Comparison of ENCODE assay signal across 8 cellular contexts in the genomic region with DNA sequence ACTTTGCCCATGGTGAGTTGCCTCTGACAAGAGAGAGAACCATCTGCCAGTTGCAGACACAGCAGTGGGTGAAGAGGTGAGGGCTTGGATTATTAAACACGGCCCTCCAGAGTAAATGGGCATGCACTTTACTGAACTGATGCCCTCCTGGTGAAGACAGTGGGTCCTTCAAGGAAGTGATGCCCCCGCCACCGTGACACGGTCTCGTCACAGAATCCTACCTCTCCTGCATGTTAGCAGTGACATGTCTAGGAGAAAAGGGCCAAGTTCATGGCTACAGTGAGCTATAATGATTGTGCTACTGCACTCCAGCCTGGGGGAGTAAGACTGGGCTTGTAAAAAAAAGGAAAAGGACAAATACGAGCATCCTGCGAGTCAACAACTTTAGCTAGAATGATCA. TPM values are rescaled to one million over a fixed set of nuclear protein-coding genes. Genes with fewer than 3 reads are reported as not detected.
DNase-seq lines count a peak whose midpoint lies in the region; ATAC-seq and TF ChIP-seq lines count a peak whose summit lies in the region.

No MANE protein-coding gene starts in this region.

- peak overlapping the region; percentile 14; the same call in 1 of the 2 replicates for H3K4me3 ChIP-seq in GM12865 (ENCODE audit: low read depth, low read length)
- H3K4me3 ChIP-seq in fibroblast of mammary gland (ENCODE audit: control insufficient read depth, low read depth, low read length) = peak overlapping the region; percentile 82

- no peak for DNase-seq in GM12865 (ENCODE audit: low read depth)
- no peak for DNase-seq in WTC11 (ENCODE audit: low spot score)
- DNase-seq in fibroblast of mammary gland (ENCODE audit: low read depth) = no peak
- DNase-seq in sciatic nerve (ENCODE audit: low spot score) = peak; percentile 30
- no peak for DNase-seq in H4 (ENCODE audit: low spot score)
- no peak for DNase-seq in middle frontal gyrus (ENCODE audit: extremely low spot score, low spot score)
- no peak for DNase-seq in activated CD4-positive, alpha-beta T cell treated with anti-CD3 and anti-CD28 coated beads for 48 hours
- DNase-seq in amniotic stem cell (lab: John Stamatoyannopoulos, UW) = no peak

- peaks cover 3% of the 10 kb centered on the region; the same call in 1 of the 2 replicates for H3K9me3 Mint-ChIP-seq in WTC11

- ATAC-seq in WTC11 (no peak), sciatic nerve (no peak)

- H3K36me3 Mint-ChIP-seq in WTC11 = peaks cover 38% of the 10 kb centered on the region

- intact Hi-C loops in sciatic nerve (cut with DNase I) = no loop called here

- CTCF ChIA-PET in WTC11 (lab: Charles Lee) = interaction anchor here (1.6 kb wide), 1 partner anchor 44 kb away, joined by 11 read pairs; no protein-coding TSS in a partner anchor

- peaks cover 20% of the 10 kb centered on the region for H3K27me3 Mint-ChIP-seq in WTC11 (ENCODE audit: low read depth)

- H3K4me1 Mint-ChIP-seq in WTC11 = peaks cover 54% of the 10 kb centered on the region

- peak overlapping the region; percentile 58 for H3K27ac Mint-ChIP-seq in WTC11

- peak overlapping the region; percentile 78 for H3K4me3 Mint-ChIP-seq in WTC11

- no peak for TF ChIP-seq CTCF in GM12865 (IDR thresholded peaks at IDR 0.05; ENCODE audit: insufficient read depth, low read depth, low read length, missing control alignments)
- no peak for TF ChIP-seq CTCF in WTC11 (IDR thresholded peaks at IDR 0.05)
- no peak for TF ChIP-seq CTCF in fibroblast of mammary gland (conservative IDR thresholded peaks at IDR 0.05; ENCODE audit: control insufficient read depth, insufficient read depth, low read depth, low read length)

- POLR2A ChIA-PET in WTC11 (lab: Charles Lee) = no interaction called here

TF ChIP-seq in WTC11, 78 proteins besides CTCF, POLR2A, EP300 and RAD21 (continues in another document):
- TF ChIP-seq KAT7 (CRISPR knock-in tag; IDR thresholded peaks at IDR 0.05; ENCODE audit: borderline replicate concordance) (no peak), NR1H2 (CRISPR knock-in tag; IDR thresholded peaks at IDR 0.05) (no peak), ELF4 (CRISPR knock-in tag; IDR thresholded peaks at IDR 0.05; ENCODE audit: low read depth) (no peak), SMAD4 (CRISPR knock-in tag; IDR thresholded peaks at IDR 0.05) (no peak), TCF7 (CRISPR knock-in tag; IDR thresholded peaks at IDR 0.05; ENCODE audit: low read depth) (no peak), FOXJ3 (CRISPR knock-in tag; IDR thresholded peaks at IDR 0.05; ENCODE audit: borderline replicate concordance) (no peak), OVOL2 (CRISPR knock-in tag; IDR thresholded peaks at IDR 0.05; ENCODE audit: borderline replicate concordance) (no peak)
- TF ChIP-seq, protein P1, sequence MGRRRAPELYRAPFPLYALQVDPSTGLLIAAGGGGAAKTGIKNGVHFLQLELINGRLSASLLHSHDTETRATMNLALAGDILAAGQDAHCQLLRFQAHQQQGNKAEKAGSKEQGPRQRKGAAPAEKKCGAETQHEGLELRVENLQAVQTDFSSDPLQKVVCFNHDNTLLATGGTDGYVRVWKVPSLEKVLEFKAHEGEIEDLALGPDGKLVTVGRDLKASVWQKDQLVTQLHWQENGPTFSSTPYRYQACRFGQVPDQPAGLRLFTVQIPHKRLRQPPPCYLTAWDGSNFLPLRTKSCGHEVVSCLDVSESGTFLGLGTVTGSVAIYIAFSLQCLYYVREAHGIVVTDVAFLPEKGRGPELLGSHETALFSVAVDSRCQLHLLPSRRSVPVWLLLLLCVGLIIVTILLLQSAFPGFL (CRISPR knock-in tag; IDR thresholded peaks at IDR 0.05; ENCODE audit: borderline replicate concordance) = no peak
- TF ChIP-seq, protein P2, sequence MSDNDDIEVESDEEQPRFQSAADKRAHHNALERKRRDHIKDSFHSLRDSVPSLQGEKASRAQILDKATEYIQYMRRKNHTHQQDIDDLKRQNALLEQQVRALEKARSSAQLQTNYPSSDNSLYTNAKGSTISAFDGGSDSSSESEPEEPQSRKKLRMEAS (CRISPR knock-in tag; IDR thresholded peaks at IDR 0.05) = no peak
- TF ChIP-seq, protein P3, sequence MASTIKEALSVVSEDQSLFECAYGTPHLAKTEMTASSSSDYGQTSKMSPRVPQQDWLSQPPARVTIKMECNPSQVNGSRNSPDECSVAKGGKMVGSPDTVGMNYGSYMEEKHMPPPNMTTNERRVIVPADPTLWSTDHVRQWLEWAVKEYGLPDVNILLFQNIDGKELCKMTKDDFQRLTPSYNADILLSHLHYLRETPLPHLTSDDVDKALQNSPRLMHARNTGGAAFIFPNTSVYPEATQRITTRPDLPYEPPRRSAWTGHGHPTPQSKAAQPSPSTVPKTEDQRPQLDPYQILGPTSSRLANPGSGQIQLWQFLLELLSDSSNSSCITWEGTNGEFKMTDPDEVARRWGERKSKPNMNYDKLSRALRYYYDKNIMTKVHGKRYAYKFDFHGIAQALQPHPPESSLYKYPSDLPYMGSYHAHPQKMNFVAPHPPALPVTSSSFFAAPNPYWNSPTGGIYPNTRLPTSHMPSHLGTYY (CRISPR knock-in tag; IDR thresholded peaks at IDR 0.05) = no peak
- TF ChIP-seq, protein P4, sequence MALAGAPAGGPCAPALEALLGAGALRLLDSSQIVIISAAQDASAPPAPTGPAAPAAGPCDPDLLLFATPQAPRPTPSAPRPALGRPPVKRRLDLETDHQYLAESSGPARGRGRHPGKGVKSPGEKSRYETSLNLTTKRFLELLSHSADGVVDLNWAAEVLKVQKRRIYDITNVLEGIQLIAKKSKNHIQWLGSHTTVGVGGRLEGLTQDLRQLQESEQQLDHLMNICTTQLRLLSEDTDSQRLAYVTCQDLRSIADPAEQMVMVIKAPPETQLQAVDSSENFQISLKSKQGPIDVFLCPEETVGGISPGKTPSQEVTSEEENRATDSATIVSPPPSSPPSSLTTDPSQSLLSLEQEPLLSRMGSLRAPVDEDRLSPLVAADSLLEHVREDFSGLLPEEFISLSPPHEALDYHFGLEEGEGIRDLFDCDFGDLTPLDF (CRISPR knock-in tag; IDR thresholded peaks at IDR 0.05) = no peak
- TF ChIP-seq, protein P5, sequence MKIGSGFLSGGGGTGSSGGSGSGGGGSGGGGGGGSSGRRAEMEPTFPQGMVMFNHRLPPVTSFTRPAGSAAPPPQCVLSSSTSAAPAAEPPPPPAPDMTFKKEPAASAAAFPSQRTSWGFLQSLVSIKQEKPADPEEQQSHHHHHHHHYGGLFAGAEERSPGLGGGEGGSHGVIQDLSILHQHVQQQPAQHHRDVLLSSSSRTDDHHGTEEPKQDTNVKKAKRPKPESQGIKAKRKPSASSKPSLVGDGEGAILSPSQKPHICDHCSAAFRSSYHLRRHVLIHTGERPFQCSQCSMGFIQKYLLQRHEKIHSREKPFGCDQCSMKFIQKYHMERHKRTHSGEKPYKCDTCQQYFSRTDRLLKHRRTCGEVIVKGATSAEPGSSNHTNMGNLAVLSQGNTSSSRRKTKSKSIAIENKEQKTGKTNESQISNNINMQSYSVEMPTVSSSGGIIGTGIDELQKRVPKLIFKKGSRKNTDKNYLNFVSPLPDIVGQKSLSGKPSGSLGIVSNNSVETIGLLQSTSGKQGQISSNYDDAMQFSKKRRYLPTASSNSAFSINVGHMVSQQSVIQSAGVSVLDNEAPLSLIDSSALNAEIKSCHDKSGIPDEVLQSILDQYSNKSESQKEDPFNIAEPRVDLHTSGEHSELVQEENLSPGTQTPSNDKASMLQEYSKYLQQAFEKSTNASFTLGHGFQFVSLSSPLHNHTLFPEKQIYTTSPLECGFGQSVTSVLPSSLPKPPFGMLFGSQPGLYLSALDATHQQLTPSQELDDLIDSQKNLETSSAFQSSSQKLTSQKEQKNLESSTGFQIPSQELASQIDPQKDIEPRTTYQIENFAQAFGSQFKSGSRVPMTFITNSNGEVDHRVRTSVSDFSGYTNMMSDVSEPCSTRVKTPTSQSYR (CRISPR knock-in tag; IDR thresholded peaks at IDR 0.05) = no peak
- TF ChIP-seq, protein P6, sequence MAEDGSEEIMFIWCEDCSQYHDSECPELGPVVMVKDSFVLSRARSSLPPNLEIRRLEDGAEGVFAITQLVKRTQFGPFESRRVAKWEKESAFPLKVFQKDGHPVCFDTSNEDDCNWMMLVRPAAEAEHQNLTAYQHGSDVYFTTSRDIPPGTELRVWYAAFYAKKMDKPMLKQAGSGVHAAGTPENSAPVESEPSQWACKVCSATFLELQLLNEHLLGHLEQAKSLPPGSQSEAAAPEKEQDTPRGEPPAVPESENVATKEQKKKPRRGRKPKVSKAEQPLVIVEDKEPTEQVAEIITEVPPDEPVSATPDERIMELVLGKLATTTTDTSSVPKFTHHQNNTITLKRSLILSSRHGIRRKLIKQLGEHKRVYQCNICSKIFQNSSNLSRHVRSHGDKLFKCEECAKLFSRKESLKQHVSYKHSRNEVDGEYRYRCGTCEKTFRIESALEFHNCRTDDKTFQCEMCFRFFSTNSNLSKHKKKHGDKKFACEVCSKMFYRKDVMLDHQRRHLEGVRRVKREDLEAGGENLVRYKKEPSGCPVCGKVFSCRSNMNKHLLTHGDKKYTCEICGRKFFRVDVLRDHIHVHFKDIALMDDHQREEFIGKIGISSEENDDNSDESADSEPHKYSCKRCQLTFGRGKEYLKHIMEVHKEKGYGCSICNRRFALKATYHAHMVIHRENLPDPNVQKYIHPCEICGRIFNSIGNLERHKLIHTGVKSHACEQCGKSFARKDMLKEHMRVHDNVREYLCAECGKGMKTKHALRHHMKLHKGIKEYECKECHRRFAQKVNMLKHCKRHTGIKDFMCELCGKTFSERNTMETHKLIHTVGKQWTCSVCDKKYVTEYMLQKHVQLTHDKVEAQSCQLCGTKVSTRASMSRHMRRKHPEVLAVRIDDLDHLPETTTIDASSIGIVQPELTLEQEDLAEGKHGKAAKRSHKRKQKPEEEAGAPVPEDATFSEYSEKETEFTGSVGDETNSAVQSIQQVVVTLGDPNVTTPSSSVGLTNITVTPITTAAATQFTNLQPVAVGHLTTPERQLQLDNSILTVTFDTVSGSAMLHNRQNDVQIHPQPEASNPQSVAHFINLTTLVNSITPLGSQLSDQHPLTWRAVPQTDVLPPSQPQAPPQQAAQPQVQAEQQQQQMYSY (CRISPR knock-in tag; IDR thresholded peaks at IDR 0.05) = no peak
- TF ChIP-seq, protein P7, sequence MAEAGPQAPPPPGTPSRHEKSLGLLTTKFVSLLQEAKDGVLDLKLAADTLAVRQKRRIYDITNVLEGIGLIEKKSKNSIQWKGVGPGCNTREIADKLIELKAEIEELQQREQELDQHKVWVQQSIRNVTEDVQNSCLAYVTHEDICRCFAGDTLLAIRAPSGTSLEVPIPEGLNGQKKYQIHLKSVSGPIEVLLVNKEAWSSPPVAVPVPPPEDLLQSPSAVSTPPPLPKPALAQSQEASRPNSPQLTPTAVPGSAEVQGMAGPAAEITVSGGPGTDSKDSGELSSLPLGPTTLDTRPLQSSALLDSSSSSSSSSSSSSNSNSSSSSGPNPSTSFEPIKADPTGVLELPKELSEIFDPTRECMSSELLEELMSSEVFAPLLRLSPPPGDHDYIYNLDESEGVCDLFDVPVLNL (CRISPR knock-in tag; IDR thresholded peaks at IDR 0.05; ENCODE audit: borderline replicate concordance, low read depth) = no peak

RNA-seq across cellular contexts. Expression of a gene that starts 2.4 kb away (rescaled TPM):
- total RNA-seq in WTC11 (2021) (113 to 203 TPM (median 189 TPM) in 3 replicates), sciatic nerve (37.9 TPM)
- total RNA-seq in H4 (2014; rRNA removed; shearing (Covaris generic)) = 192 and 240 TPM in 2 replicates
